Comparison of ENCODE assay signal across 1 cellular context in genomic region chr12:4486049-4486699, GRCh38.
TF ChIP-seq lines count a peak whose summit lies in the region.

No MANE protein-coding gene starts in this region.

TF ChIP-seq in HepG2, 621 proteins besides CTCF, POLR2A, EP300 and RAD21 (continued from another document):
- TF ChIP-seq, protein P1, sequence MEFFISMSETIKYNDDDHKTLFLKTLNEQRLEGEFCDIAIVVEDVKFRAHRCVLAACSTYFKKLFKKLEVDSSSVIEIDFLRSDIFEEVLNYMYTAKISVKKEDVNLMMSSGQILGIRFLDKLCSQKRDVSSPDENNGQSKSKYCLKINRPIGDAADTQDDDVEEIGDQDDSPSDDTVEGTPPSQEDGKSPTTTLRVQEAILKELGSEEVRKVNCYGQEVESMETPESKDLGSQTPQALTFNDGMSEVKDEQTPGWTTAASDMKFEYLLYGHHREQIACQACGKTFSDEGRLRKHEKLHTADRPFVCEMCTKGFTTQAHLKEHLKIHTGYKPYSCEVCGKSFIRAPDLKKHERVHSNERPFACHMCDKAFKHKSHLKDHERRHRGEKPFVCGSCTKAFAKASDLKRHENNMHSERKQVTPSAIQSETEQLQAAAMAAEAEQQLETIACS (CRISPR knock-in tag; IDR thresholded peaks at IDR 0.05), result no peak
- TF ChIP-seq PAX8 (CRISPR knock-in tag; IDR thresholded peaks at IDR 0.05; ENCODE audit: borderline replicate concordance) (no peak), HHEX (CRISPR knock-in tag; IDR thresholded peaks at IDR 0.05) (peak; percentile 94), TBX3 (IDR thresholded peaks at IDR 0.05; ENCODE audit: borderline replicate concordance) (peak; percentile 86; the same call in 1 of the 2 replicates), ZSCAN12 (CRISPR knock-in tag; IDR thresholded peaks at IDR 0.05) (no peak), ONECUT2 (CRISPR knock-in tag; IDR thresholded peaks at IDR 0.05) (0 out of 2 replicates have a peak, but pooled peaks have one; percentile 22), SAP130 (CRISPR knock-in tag; IDR thresholded peaks at IDR 0.05; ENCODE audit: low read depth) (0 out of 2 replicates have a peak, but pooled peaks have one; percentile 13), ZBTB7A (CRISPR knock-in tag; IDR thresholded peaks at IDR 0.05) (no peak), ZNF317 (CRISPR knock-in tag; IDR thresholded peaks at IDR 0.05) (0 out of 2 replicates have a peak, but pooled peaks have one; percentile 20), CCDC6 (CRISPR knock-in tag; IDR thresholded peaks at IDR 0.05) (no peak), MEF2D (CRISPR knock-in tag; IDR thresholded peaks at IDR 0.05) (peak; percentile 71; the same call in 1 of the 2 replicates), MED1 (CRISPR knock-in tag; IDR thresholded peaks at IDR 0.05) (peak; percentile 13; the same call in 1 of the 2 replicates), BCL6 (CRISPR knock-in tag; IDR thresholded peaks at IDR 0.05) (peak; percentile 91), ZNF614 (CRISPR knock-in tag; IDR thresholded peaks at IDR 0.05; ENCODE audit: borderline replicate concordance) (0 out of 2 replicates have a peak, but pooled peaks have one; percentile 30), MIXL1 (CRISPR knock-in tag; IDR thresholded peaks at IDR 0.05) (peak; percentile 70; the same call in 1 of the 2 replicates), HNF1A (IDR thresholded peaks at IDR 0.05; ENCODE audit: low read depth) (peak; percentile 25; the same call in 1 of the 2 replicates), HNF1A (CRISPR knock-in tag; IDR thresholded peaks at IDR 0.05; ENCODE audit: borderline replicate concordance) (peak; percentile 33; the same call in 1 of the 2 replicates), KDM6A (CRISPR knock-in tag; IDR thresholded peaks at IDR 0.05; ENCODE audit: low read depth) (0 out of 2 replicates have a peak, but pooled peaks have one; percentile 44), GABPA (IDR thresholded peaks at IDR 0.05; ENCODE audit: low read depth, low read length) (no peak), GABPA (CRISPR knock-in tag; IDR thresholded peaks at IDR 0.05; ENCODE audit: low read depth) (peak; percentile 23; the same call in 1 of the 2 replicates), DPF2 (CRISPR knock-in tag; IDR thresholded peaks at IDR 0.05; ENCODE audit: borderline replicate concordance, low read depth) (peak; percentile 78; the same call in 1 of the 2 replicates), ZC3H13 (CRISPR knock-in tag; IDR thresholded peaks at IDR 0.05) (no peak), SOX5 (CRISPR knock-in tag; IDR thresholded peaks at IDR 0.05; ENCODE audit: borderline replicate concordance) (peak; percentile 91), HNF4A (CRISPR knock-in tag; IDR thresholded peaks at IDR 0.05) (peak; percentile 62), NR2C2 (CRISPR knock-in tag; IDR thresholded peaks at IDR 0.05; ENCODE audit: borderline replicate concordance) (peak; percentile 32; the same call in 1 of the 2 replicates), GFI1 (CRISPR knock-in tag; IDR thresholded peaks at IDR 0.05; ENCODE audit: borderline replicate concordance) (peak; percentile 83; the same call in 1 of the 2 replicates), HNRNPUL1 (IDR thresholded peaks at IDR 0.05; ENCODE audit: low read depth, low read length) (no peak), HMG20A (CRISPR knock-in tag; IDR thresholded peaks at IDR 0.05; ENCODE audit: borderline replicate concordance) (peak; percentile 97), MED13 (CRISPR knock-in tag; IDR thresholded peaks at IDR 0.05) (no peak), SMAD3 (CRISPR knock-in tag; IDR thresholded peaks at IDR 0.05) (peak; percentile 61; the same call in 1 of the 2 replicates), SOX6 (IDR thresholded peaks at IDR 0.05) (no peak), SOX6 (CRISPR knock-in tag; IDR thresholded peaks at IDR 0.05) (peak; percentile 92), MEIS1 (CRISPR knock-in tag; IDR thresholded peaks at IDR 0.05; ENCODE audit: borderline replicate concordance) (no peak), FOXP1 (IDR thresholded peaks at IDR 0.05) (peak; percentile 73), FOXP1 (CRISPR knock-in tag; IDR thresholded peaks at IDR 0.05) (peak; percentile 97), PHF21A (CRISPR knock-in tag; IDR thresholded peaks at IDR 0.05) (0 out of 2 replicates have a peak, but pooled peaks have one; percentile 22), ZSCAN5A (CRISPR knock-in tag; IDR thresholded peaks at IDR 0.05; ENCODE audit: borderline replicate concordance) (no peak)
- TF ChIP-seq, protein P2, sequence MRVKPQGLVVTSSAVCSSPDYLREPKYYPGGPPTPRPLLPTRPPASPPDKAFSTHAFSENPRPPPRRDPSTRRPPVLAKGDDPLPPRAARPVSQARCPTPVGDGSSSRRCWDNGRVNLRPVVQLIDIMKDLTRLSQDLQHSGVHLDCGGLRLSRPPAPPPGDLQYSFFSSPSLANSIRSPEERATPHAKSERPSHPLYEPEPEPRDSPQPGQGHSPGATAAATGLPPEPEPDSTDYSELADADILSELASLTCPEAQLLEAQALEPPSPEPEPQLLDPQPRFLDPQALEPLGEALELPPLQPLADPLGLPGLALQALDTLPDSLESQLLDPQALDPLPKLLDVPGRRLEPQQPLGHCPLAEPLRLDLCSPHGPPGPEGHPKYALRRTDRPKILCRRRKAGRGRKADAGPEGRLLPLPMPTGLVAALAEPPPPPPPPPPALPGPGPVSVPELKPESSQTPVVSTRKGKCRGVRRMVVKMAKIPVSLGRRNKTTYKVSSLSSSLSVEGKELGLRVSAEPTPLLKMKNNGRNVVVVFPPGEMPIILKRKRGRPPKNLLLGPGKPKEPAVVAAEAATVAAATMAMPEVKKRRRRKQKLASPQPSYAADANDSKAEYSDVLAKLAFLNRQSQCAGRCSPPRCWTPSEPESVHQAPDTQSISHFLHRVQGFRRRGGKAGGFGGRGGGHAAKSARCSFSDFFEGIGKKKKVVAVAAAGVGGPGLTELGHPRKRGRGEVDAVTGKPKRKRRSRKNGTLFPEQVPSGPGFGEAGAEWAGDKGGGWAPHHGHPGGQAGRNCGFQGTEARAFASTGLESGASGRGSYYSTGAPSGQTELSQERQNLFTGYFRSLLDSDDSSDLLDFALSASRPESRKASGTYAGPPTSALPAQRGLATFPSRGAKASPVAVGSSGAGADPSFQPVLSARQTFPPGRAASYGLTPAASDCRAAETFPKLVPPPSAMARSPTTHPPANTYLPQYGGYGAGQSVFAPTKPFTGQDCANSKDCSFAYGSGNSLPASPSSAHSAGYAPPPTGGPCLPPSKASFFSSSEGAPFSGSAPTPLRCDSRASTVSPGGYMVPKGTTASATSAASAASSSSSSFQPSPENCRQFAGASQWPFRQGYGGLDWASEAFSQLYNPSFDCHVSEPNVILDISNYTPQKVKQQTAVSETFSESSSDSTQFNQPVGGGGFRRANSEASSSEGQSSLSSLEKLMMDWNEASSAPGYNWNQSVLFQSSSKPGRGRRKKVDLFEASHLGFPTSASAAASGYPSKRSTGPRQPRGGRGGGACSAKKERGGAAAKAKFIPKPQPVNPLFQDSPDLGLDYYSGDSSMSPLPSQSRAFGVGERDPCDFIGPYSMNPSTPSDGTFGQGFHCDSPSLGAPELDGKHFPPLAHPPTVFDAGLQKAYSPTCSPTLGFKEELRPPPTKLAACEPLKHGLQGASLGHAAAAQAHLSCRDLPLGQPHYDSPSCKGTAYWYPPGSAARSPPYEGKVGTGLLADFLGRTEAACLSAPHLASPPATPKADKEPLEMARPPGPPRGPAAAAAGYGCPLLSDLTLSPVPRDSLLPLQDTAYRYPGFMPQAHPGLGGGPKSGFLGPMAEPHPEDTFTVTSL (CRISPR knock-in tag; IDR thresholded peaks at IDR 0.05; ENCODE audit: borderline replicate concordance), result peak; percentile 92; the same call in 1 of the 2 replicates
TF ChIP-seq in HepG2: peak in this region for 70.
